ENCODE assay signal across 8 cellular contexts in genomic region chr16:30609002-30609927, GRCh38. TPM values are rescaled to one million over a fixed set of nuclear protein-coding genes. Genes with fewer than 3 reads are reported as not detected.
A peak's percentile ranks its signal among the peaks of the same experiment; 100 is the strongest.
DNase-seq lines count a peak whose midpoint lies in the region; ATAC-seq, FAIRE-seq and TF ChIP-seq lines count a peak whose summit lies in the region.

No MANE protein-coding gene starts in this region.

- FAIRE-seq in kidney (lab: Jason Lieb, UNC) = no peak

- intact Hi-C loops in kidney (cut with DNase I) = no loop called here

- DNase-seq in HK-2 (ENCODE audit: unreplicated experiment) (peak; percentile 42), caudate nucleus (lab: John Stamatoyannopoulos, UW) (peak in 37 of 61 donors; percentile 11 to 76 (median 51)), kidney (peak; percentile 89), putamen (ENCODE audit: low spot score) (no peak)
- peak; percentile 36 for DNase-seq in T-helper 2 cell treated with Interferon-gamma antibody and Interleukin-4, amounts not matched to agents 5 μg/mL and 100 μg/mL, for 36 hours (ENCODE audit: low spot score)
- peak; percentile 46 for DNase-seq in stimulated activated CD4-positive, alpha-beta T cell treated with anti-CD3 and anti-CD28 coated beads, Interleukin-1b, Interleukin-23, amount 100 ng/mL, for 48 hours

- H3K4me3 Mint-ChIP-seq in T-helper 2 cell treated with Interferon-gamma antibody and Interleukin-4, amounts not matched to agents 5 μg/mL and 100 μg/mL, for 36 hours = peak overlapping the region; percentile 87

- H3K27ac ChIP-seq in C4-2B (peak overlapping the region; percentile 96), caudate nucleus (ENCODE audit: low read depth, low read length) (peak overlapping the region; percentile 92), kidney (ENCODE audit: low read depth in 2 of 2, low read length in 2 of 2) (peak overlapping the region; percentile 85 to 97)

- H3K4me1 Mint-ChIP-seq in T-helper 2 cell treated with Interferon-gamma antibody and Interleukin-4, amounts not matched to agents 5 μg/mL and 100 μg/mL, for 36 hours (ENCODE audit: low read depth) = peaks cover 12% of the 10 kb centered on the region

- peak; percentile 17 for ATAC-seq in GM19328 (IDR thresholded peaks at IDR 0.05; ENCODE audit: unreplicated experiment)

- H3K9me3 Mint-ChIP-seq in T-helper 2 cell treated with Interferon-gamma antibody and Interleukin-4, amounts not matched to agents 5 μg/mL and 100 μg/mL, for 36 hours = no peaks in the 10 kb centered on the region

- H3K4me3 ChIP-seq in kidney (ENCODE audit: low read length in 2 of 2) = peak overlapping the region; percentile 93 to 96

- peak overlapping the region; percentile 96 for H3K27ac Mint-ChIP-seq in T-helper 2 cell treated with Interferon-gamma antibody and Interleukin-4, amounts not matched to agents 5 μg/mL and 100 μg/mL, for 36 hours

- no peaks in the 10 kb centered on the region for H3K27me3 Mint-ChIP-seq in T-helper 2 cell treated with Interferon-gamma antibody and Interleukin-4, amounts not matched to agents 5 μg/mL and 100 μg/mL, for 36 hours (ENCODE audit: low read depth)

- H3K36me3 Mint-ChIP-seq in T-helper 2 cell treated with Interferon-gamma antibody and Interleukin-4, amounts not matched to agents 5 μg/mL and 100 μg/mL, for 36 hours (ENCODE audit: low read depth) = peaks cover 24% of the 10 kb centered on the region

- peaks cover 2 to 13% of the 10 kb centered on the region in 2 donors for H3K36me3 ChIP-seq in kidney (ENCODE audit: control insufficient read depth in 1 of 2, insufficient read depth in 2 of 2, low read length in 2 of 2)

- no peaks in the 10 kb centered on the region for H3K9me3 ChIP-seq in kidney (ENCODE audit: control insufficient read depth in 1 of 2, low read length in 2 of 2)

- peak overlapping the region; percentile 94 to 100 for H3K9ac ChIP-seq in kidney (ENCODE audit: low read length in 2 of 2)

- no peak for TF ChIP-seq CTCF in C4-2B (conservative IDR thresholded peaks at IDR 0.05)
- no peak for TF ChIP-seq CTCF in kidney (IDR thresholded peaks at IDR 0.05; ENCODE audit: borderline replicate concordance, extremely low read depth, insufficient read depth)

- H3K4me1 ChIP-seq in kidney (ENCODE audit: control insufficient read depth in 1 of 2, insufficient read depth in 1 of 2, low read depth in 1 of 2, low read length in 2 of 2) = peaks cover 11 to 16% of the 10 kb centered on the region in 2 donors

RNA-seq across cellular contexts. Expression of gene ZNF689, which starts 0.9 kb away (rescaled TPM):
- total RNA-seq in kidney = 9.0 TPM
- 3.9 TPM for polyA plus RNA-seq in kidney (ENCODE audit: insufficient read depth, low read depth, low replicate concordance)

RNA-seq across cellular contexts. Expression of gene ZNF785, which starts 23.8 kb away (rescaled TPM):
- total RNA-seq in kidney = 18.5 TPM
- 6.3 TPM for polyA plus RNA-seq in kidney (ENCODE audit: insufficient read depth, low read depth, low replicate concordance)

RNA-seq across cellular contexts. Expression of gene ZNF688, which starts 37.8 kb away (rescaled TPM):
- total RNA-seq in kidney = 16.7 TPM
- 32.7 TPM for polyA plus RNA-seq in kidney (ENCODE audit: insufficient read depth, low read depth, low replicate concordance)

RNA-seq across cellular contexts. Expression of gene PRR14, which starts 41.5 kb away (rescaled TPM):
- total RNA-seq in kidney = 51.6 TPM
- 44.2 TPM for polyA plus RNA-seq in kidney (ENCODE audit: insufficient read depth, low read depth, low replicate concordance)

RNA-seq across cellular contexts. Expression of gene FBRS, which starts 49.0 kb away (rescaled TPM):
- total RNA-seq in kidney = 66.2 TPM
- polyA plus RNA-seq in kidney (ENCODE audit: insufficient read depth, low read depth, low replicate concordance) = 26.3 TPM
